In genomic region chr17:77182773-77183172, GRCh38 we compare ENCODE assay signal across 1 cellular context.
TF ChIP-seq lines count a peak whose summit lies in the region.

No MANE protein-coding gene starts in this region.

TF ChIP-seq in GM23338, 12 proteins besides CTCF, POLR2A, EP300 and RAD21 (continued from another document):
- no peak for TF ChIP-seq ZNF462 (CRISPR knock-in tag; IDR thresholded peaks at IDR 0.05)
- TF ChIP-seq JUNB (IDR thresholded peaks at IDR 0.05; ENCODE audit: unreplicated experiment) = no peak
- TF ChIP-seq EZH2 (IDR thresholded peaks at IDR 0.05; ENCODE audit: low read depth, unreplicated experiment) = no peak
- no peak for TF ChIP-seq STAT1 (IDR thresholded peaks at IDR 0.05; ENCODE audit: unreplicated experiment)
